Comparison of ENCODE assay signal across 8 cellular contexts in the genomic region with DNA sequence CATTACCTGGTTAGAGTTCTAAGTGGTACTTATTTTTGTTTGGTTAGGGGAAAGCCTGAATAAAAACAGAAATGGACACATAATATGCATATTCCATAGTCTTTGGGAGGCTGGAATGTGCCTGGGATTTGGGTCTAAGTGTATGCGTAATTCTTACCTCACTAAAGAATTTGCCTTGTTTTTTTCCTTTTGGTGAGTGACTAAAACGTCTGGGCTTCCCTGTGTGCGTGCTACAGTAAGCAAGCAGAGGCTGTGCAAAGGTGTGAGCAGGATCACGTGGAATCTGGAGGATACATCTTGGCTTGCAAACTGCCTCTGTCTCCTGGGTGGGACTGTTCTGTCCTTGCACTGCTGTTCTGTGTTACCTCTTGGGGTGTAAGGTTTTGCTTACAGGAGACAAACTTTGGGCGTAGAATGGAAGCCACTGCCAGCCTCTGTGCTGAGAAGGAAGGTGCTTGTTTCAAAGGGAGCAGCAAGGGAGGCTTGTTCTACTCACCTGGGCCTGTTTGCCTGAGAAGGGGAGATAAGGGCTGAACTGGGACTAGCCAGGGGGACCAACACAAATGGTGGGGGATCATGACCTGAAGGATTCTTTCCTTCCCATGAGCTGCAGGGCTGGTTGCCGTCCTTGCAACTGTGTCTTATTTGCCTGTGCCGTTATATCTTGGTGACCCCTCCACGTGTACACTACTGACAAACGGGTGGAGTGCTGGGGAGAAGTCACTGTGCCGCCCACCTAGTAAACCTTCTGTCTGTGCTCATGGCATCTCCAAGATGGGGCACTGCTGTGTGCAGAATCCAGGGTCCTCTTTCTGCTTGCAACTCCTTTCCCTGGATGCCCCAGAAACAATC. TPM values are rescaled to one million over a fixed set of nuclear protein-coding genes. Genes with fewer than 3 reads are reported as not detected.
DNase-seq lines count a peak whose midpoint lies in the region; ATAC-seq, FAIRE-seq and TF ChIP-seq lines count a peak whose summit lies in the region.

No MANE protein-coding gene starts in this region.

- no peaks in the 10 kb centered on the region for H3K9me3 ChIP-seq in CD8-positive, alpha-beta memory T cell (ENCODE audit: low read length)
- H3K9me3 ChIP-seq in gastroesophageal sphincter, result no peaks in the 10 kb centered on the region
- no peaks in the 10 kb centered on the region for H3K9me3 ChIP-seq in psoas muscle

- peak overlapping the region; percentile 98 for H3K27ac ChIP-seq in CD8-positive, alpha-beta memory T cell (ENCODE audit: low read depth, low read length)
- H3K27ac ChIP-seq in gastroesophageal sphincter, result peak overlapping the region; percentile 97 to 100 (median 98)
- peak overlapping the region; percentile 100 for H3K27ac ChIP-seq in psoas muscle

- FAIRE-seq in HTR-8/SVneo (lab: Jason Lieb, UNC), result no peak

- no peak for TF ChIP-seq EP300 in gastroesophageal sphincter (IDR thresholded peaks at IDR 0.05)

- H3K4me3 ChIP-seq in CD8-positive, alpha-beta memory T cell (ENCODE audit: low read length), result peak overlapping the region; percentile 89
- H3K4me3 ChIP-seq in LNCaP clone FGC (ENCODE audit: low read depth, low read length), result peak overlapping the region; percentile 86
- peak overlapping the region; percentile 57 to 81 for H3K4me3 ChIP-seq in gastroesophageal sphincter
- H3K4me3 ChIP-seq in psoas muscle, result peak overlapping the region; percentile 86

- 5 to 7% methylated on average over 9 to 10 of the region's 10 CpGs for WGBS in gastroesophageal sphincter (ENCODE audit: low coverage in 1 of 2), 2 donors
- 1 to 5% (median 3%) methylated on average over 10 of the region's 10 CpGs for WGBS in psoas muscle, 3 donors

- peak overlapping the region; percentile 93 to 97 (median 94) for H3K4me3 Mint-ChIP-seq in CD8-positive, alpha-beta memory T cell
- peak overlapping the region; percentile 99 for H3K4me3 Mint-ChIP-seq in activated T-helper 17 cell treated with anti-CD3 and anti-CD28 coated beads, Interleukin-2, amount 50 U/mL, for 72 hours

- ATAC-seq in activated T-helper 17 cell treated with anti-CD3 and anti-CD28 coated beads, Interleukin-2, amount 50 U/mL, for 72 hours (replicated peaks), result peak; percentile 5
- peak; percentile 1 for ATAC-seq in gastroesophageal sphincter
- peak; percentile 10 to 13 (median 12) for ATAC-seq in psoas muscle

- no peak for TF ChIP-seq CTCF in LNCaP clone FGC (IDR thresholded peaks at IDR 0.05; ENCODE audit: control insufficient read depth, extremely low read depth, insufficient read depth)
- no peak for TF ChIP-seq CTCF in gastroesophageal sphincter (IDR thresholded peaks at IDR 0.05)
- no peak for TF ChIP-seq CTCF in psoas muscle (IDR thresholded peaks at IDR 0.05)
- TF ChIP-seq CTCF in GM10266 (IDR thresholded peaks at IDR 0.05; ENCODE audit: control insufficient read depth, insufficient read depth, low read depth, missing control alignments), result no peak

- peak in 2 of 5 donors; percentile 29 for DNase-seq in CD8-positive, alpha-beta memory T cell
- peak; percentile 78 for DNase-seq in LNCaP clone FGC (ENCODE audit: low read depth)
- DNase-seq in psoas muscle, result peak; percentile 39 to 67
- DNase-seq in HTR-8/SVneo (ENCODE audit: insufficient read length, low spot score), result no peak
- DNase-seq in HK-2 (ENCODE audit: unreplicated experiment), result no peak
- DNase-seq in GM10266 (ENCODE audit: extremely low spot score), result no peak

- peak overlapping the region; percentile 94 to 100 (median 97) for H3K27ac Mint-ChIP-seq in CD8-positive, alpha-beta memory T cell
- H3K27ac Mint-ChIP-seq in activated T-helper 17 cell treated with anti-CD3 and anti-CD28 coated beads, Interleukin-2, amount 50 U/mL, for 72 hours, result peak overlapping the region; percentile 100

- H3K27me3 ChIP-seq in CD8-positive, alpha-beta memory T cell (ENCODE audit: insufficient read depth, low read length, poor library complexity, severe bottlenecking), result no peaks in the 10 kb centered on the region
- no peaks in the 10 kb centered on the region for H3K27me3 ChIP-seq in gastroesophageal sphincter
- no peaks in the 10 kb centered on the region for H3K27me3 ChIP-seq in psoas muscle (ENCODE audit: insufficient read depth in 3 of 3, low read length in 2 of 3)

- H3K36me3 Mint-ChIP-seq in CD8-positive, alpha-beta memory T cell, result peaks cover 28 to 60% (median 32%) of the 10 kb centered on the region in 3 donors
- H3K36me3 Mint-ChIP-seq in activated T-helper 17 cell treated with anti-CD3 and anti-CD28 coated beads, Interleukin-2, amount 50 U/mL, for 72 hours (ENCODE audit: low read depth), result peaks cover 100% of the 10 kb centered on the region

- H3K4me1 Mint-ChIP-seq in CD8-positive, alpha-beta memory T cell, result peaks cover 62 to 69% (median 63%) of the 10 kb centered on the region in 3 donors
- peaks cover 72% of the 10 kb centered on the region for H3K4me1 Mint-ChIP-seq in activated T-helper 17 cell treated with anti-CD3 and anti-CD28 coated beads, Interleukin-2, amount 50 U/mL, for 72 hours

- peaks cover 0 to 19% of the 10 kb centered on the region in 2 donors for H3K27me3 Mint-ChIP-seq in CD8-positive, alpha-beta memory T cell
- H3K27me3 Mint-ChIP-seq in activated T-helper 17 cell treated with anti-CD3 and anti-CD28 coated beads, Interleukin-2, amount 50 U/mL, for 72 hours, result no peaks in the 10 kb centered on the region

- H3K9me3 Mint-ChIP-seq in CD8-positive, alpha-beta memory T cell, result peaks cover 0 to 4% (median 0%) of the 10 kb centered on the region in 5 donors
- peaks cover 5% of the 10 kb centered on the region for H3K9me3 Mint-ChIP-seq in activated T-helper 17 cell treated with anti-CD3 and anti-CD28 coated beads, Interleukin-2, amount 50 U/mL, for 72 hours

- CTCF ChIA-PET in CD8-positive, alpha-beta memory T cell (lab: Charles Lee), result interaction anchor here (1.2 to 2.3 kb wide), 3 partner anchors 10 to 13 kb away, joined by 3 to 16 read pairs (median 4); no protein-coding TSS in a partner anchor

- H3K36me3 ChIP-seq in CD8-positive, alpha-beta memory T cell (ENCODE audit: insufficient read depth, low read length), result peaks cover 6% of the 10 kb centered on the region
- H3K36me3 ChIP-seq in gastroesophageal sphincter (peaks cover 3 to 29% of the 10 kb centered on the region in 2 donors), psoas muscle (ENCODE audit: insufficient read depth in 1 of 2, low read depth in 1 of 2) (peaks cover 0 to 84% of the 10 kb centered on the region in 2 donors)

- POLR2A ChIA-PET in CD8-positive, alpha-beta memory T cell (lab: Charles Lee), result interaction anchor here (1.0 to 20.1 kb wide), 3 partner anchors 8 to 77 kb away, joined by 3 to 1366 read pairs (median 5); a partner anchor contains a TSS

- intact Hi-C loops in psoas muscle (cut with DNase I), result no loop called here

- peaks cover 57% of the 10 kb centered on the region for H3K4me1 ChIP-seq in CD8-positive, alpha-beta memory T cell (ENCODE audit: insufficient read depth, low read length)
- H3K4me1 ChIP-seq in gastroesophageal sphincter (peaks cover 14 to 56% (median 15%) of the 10 kb centered on the region in 3 donors), psoas muscle (peaks cover 22% of the 10 kb centered on the region)

- peak; percentile 49 to 77 for TF ChIP-seq POLR2A in gastroesophageal sphincter (IDR thresholded peaks at IDR 0.05)

RNA-seq across cellular contexts. Expression of a gene that starts 4.5 kb away (rescaled TPM):
- total RNA-seq in CD8-positive, alpha-beta memory T cell, result 100 to 1,000 TPM; 196 to 204 TPM
- polyA plus RNA-seq in CD8-positive, alpha-beta memory T cell, result 2.7 TPM
- 1,000 to 10,000 TPM in 1 of 2 donors, 100 to 1,000 TPM in 1; 823 to 2,912 TPM for total RNA-seq in activated T-helper 17 cell treated with anti-CD3 and anti-CD28 coated beads, Interleukin-2, amount 50 U/mL, for 72 hours
- total RNA-seq in gastroesophageal sphincter, result 100 to 1,000 TPM in 2 of 4 donors, 10 to 100 TPM in 2; 21.0 to 341 (median 183) TPM
- total RNA-seq in psoas muscle, result 1,000 to 10,000 TPM in 1 of 4 donors, 100 to 1,000 TPM in 3; 517 to 1,759 (median 646) TPM
- 100 to 1,000 TPM; 474 to 758 (median 716) TPM for polyA plus RNA-seq in psoas muscle

RNA-seq across cellular contexts. Expression of a gene that starts 40.6 kb away (rescaled TPM):
- total RNA-seq in CD8-positive, alpha-beta memory T cell, result 10 to 100 TPM; 44.9 to 49.8 TPM
- polyA plus RNA-seq in CD8-positive, alpha-beta memory T cell, result 60.6 TPM
- 10 to 100 TPM; 49.6 to 52.1 TPM for total RNA-seq in activated T-helper 17 cell treated with anti-CD3 and anti-CD28 coated beads, Interleukin-2, amount 50 U/mL, for 72 hours
- 10 to 100 TPM; 19.9 to 31.5 (median 21.3) TPM for total RNA-seq in gastroesophageal sphincter
- 10 to 100 TPM in 3 of 4 donors, 1 to 10 TPM in 1; 7.4 to 27.7 (median 13.9) TPM for total RNA-seq in psoas muscle
- 10 to 100 TPM; 10.6 to 20.8 (median 12.9) TPM for polyA plus RNA-seq in psoas muscle

RNA-seq across cellular contexts. Expression of a gene that starts 44.6 kb away (rescaled TPM):
- total RNA-seq in CD8-positive, alpha-beta memory T cell, result 10 to 100 TPM; 13.3 to 13.8 TPM
- 14.6 TPM for polyA plus RNA-seq in CD8-positive, alpha-beta memory T cell
- 10 to 100 TPM; 18.0 to 20.1 TPM for total RNA-seq in activated T-helper 17 cell treated with anti-CD3 and anti-CD28 coated beads, Interleukin-2, amount 50 U/mL, for 72 hours
- total RNA-seq in gastroesophageal sphincter (10 to 100 TPM in 1 of 4 donors, 1 to 10 TPM in 3; 3.7 to 11.5 (median 7.5) TPM), psoas muscle (1 to 10 TPM; 5.7 to 8.8 (median 7.2) TPM)
- 10 to 100 TPM in 1 of 3 donors, 1 to 10 TPM in 2; 3.7 to 18.5 (median 6.1) TPM for polyA plus RNA-seq in psoas muscle

Comparison
In these comparisons a context has a peak if more than half of its experiments do, and no peak if none do; other contexts are left out.
1. DNase-seq: peak in LNCaP clone FGC (single experiment) and psoas muscle (2 of 2); none in HTR-8/SVneo (single experiment), HK-2 (single experiment) and GM10266 (single experiment).
2. Peak in every context shown above with its lines, with median percentiles within 50 percentile points of each other: H3K27ac ChIP-seq, H3K4me3 ChIP-seq and ATAC-seq.